ENCODE assay signal across 8 cellular contexts in the genomic region with DNA sequence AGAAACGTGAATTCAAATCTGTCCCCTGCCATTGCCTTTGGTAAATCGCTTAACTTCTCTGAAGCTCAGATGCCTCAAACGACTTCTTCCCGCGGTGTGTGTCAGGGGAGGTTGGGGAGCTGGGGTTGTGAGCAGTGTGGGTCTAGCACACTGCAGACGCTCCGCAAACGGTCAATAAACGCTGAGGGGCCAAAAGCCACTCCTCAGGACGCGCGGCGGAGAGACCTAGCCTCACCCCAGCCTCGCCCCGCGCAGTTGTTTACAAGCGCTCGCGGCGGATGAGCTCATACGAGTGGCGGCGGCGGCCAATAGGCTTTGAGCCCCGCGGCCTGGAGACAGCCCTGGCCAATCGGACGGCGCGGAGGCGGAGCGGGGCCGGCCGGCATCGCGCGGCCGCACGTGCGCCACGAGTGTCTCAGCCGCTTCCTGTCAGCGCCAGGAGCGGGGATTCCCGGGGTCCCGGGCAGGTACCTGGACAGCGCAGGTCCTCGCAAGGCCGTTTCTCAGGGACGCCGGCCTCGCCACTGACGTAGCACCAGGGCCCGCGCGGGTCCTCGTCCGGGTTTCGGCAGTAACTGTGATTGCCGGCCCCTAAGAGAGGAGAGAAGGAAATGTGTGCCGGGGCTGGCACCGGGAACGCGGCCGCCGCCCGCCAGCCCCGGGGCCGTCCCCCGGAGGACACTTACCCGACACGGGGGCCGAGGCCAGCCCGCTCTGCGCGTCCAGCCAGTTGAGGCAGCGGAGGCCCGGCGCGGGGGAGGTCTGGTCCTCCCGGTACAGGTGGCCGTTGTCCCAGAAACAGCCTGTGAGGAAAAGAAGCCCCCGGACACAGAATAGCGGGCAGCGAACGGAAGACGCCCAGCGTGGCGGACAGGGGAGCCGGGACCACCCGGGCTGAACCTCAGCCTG. TPM values are rescaled to one million over a fixed set of nuclear protein-coding genes. Genes with fewer than 3 reads are reported as not detected.
DNase-seq lines count a peak whose midpoint lies in the region; ATAC-seq and TF ChIP-seq lines count a peak whose summit lies in the region.

No MANE protein-coding gene starts in this region.

- peak; percentile 95 for DNase-seq in DMS 273 (lab: John Stamatoyannopoulos, UW; ENCODE audit: unreplicated experiment)
- peak; percentile 96 for DNase-seq in HuH-7.5 (ENCODE audit: low spot score)
- peak; percentile 85 for DNase-seq in PC-3
- peak; percentile 93 for DNase-seq in activated T-cell treated with anti-CD3 and anti-CD28 coated beads, Interleukin-2, amount 50 U/mL, for 24 hours
- DNase-seq in erythroblast (lab: John Stamatoyannopoulos, UW) = peak; percentile 93 to 97
- DNase-seq in stimulated activated CD8-positive, alpha-beta memory T cell treated with anti-CD3 and anti-CD28 coated beads, Interleukin-7, amount 100 ng/mL, for 24 hours (ENCODE audit: low read depth) = peak; percentile 79

- intact Hi-C loops in PC-3 (cut with micrococcal nuclease) = no loop called here

- H3K4me2 ChIP-seq in PC-3 (ENCODE audit: low read length) = peak overlapping the region; percentile 95

- H3K4me1 Mint-ChIP-seq in activated T-cell treated with anti-CD3 and anti-CD28 coated beads, Interleukin-2, amount 50 U/mL, for 24 hours (ENCODE audit: low read depth) = peaks cover 82% of the 10 kb centered on the region

- no TSS peak for BruUV-seq in PC-3 (replicated peaks; lab: Mats Ljungman, UMichigan)

- H3K9me3 ChIP-seq in PC-3 (ENCODE audit: low read length) = no peaks in the 10 kb centered on the region
- no peaks in the 10 kb centered on the region for H3K9me3 ChIP-seq in muscle layer of colon (ENCODE audit: low read length)

- H3K9me2 ChIP-seq in PC-3 (replicated peaks; ENCODE audit: low read length) = no peaks in the 10 kb centered on the region

- H3K4me1 ChIP-seq in PC-3 (ENCODE audit: insufficient read depth, low read length) (peaks cover 12% of the 10 kb centered on the region; the same call in 1 of the 2 replicates), muscle layer of colon (ENCODE audit: insufficient read depth, low read length) (peaks cover 48% of the 10 kb centered on the region)

- H3K36me3 ChIP-seq in PC-3 (ENCODE audit: low read depth, low read length) (no peaks in the 10 kb centered on the region), muscle layer of colon (ENCODE audit: insufficient read depth, low read length) (peaks cover 24% of the 10 kb centered on the region)

- H3K4me3 ChIP-seq in PC-3 (ENCODE audit: low read length) (peak overlapping the region; percentile 83), muscle layer of colon (ENCODE audit: low read depth in 1 of 2, low read length in 2 of 2) (peak overlapping the region; percentile 69 to 75)

- H4K20me1 ChIP-seq in PC-3 (ENCODE audit: low read length) = no peaks in the 10 kb centered on the region

- peak overlapping the region; percentile 96 for H2AFZ ChIP-seq in PC-3 (ENCODE audit: low read length)

- no peaks in the 10 kb centered on the region for H3K9me3 Mint-ChIP-seq in activated T-cell treated with anti-CD3 and anti-CD28 coated beads, Interleukin-2, amount 50 U/mL, for 24 hours

- peak; percentile 82 for ATAC-seq in GM21526 (IDR thresholded peaks at IDR 0.05; ENCODE audit: low FRiP score, unreplicated experiment)
- ATAC-seq in PC-3 = peak; percentile 95

- H3K36me3 Mint-ChIP-seq in activated T-cell treated with anti-CD3 and anti-CD28 coated beads, Interleukin-2, amount 50 U/mL, for 24 hours (ENCODE audit: low read depth) = peaks cover 21% of the 10 kb centered on the region

- no peaks in the 10 kb centered on the region for H3K27me3 Mint-ChIP-seq in activated T-cell treated with anti-CD3 and anti-CD28 coated beads, Interleukin-2, amount 50 U/mL, for 24 hours

- no peaks in the 10 kb centered on the region for H3F3A ChIP-seq in PC-3 (ENCODE audit: low read length, unreplicated experiment)

- POLR2A ChIA-PET in PC-3 (lab: Charles Lee; ENCODE audit: unreplicated experiment) = interaction anchor here (0.6 to 0.7 kb wide), 4 partner anchors 161 to 861 kb away, joined by 3 to 7 read pairs (median 4); no protein-coding TSS in a partner anchor

- H3K27me3 ChIP-seq in PC-3 (ENCODE audit: low read length) (no peaks in the 10 kb centered on the region), muscle layer of colon (ENCODE audit: control insufficient read depth in 1 of 2, insufficient read depth in 2 of 2, low read length in 2 of 2) (no peaks in the 10 kb centered on the region)

- CTCF ChIA-PET in PC-3 (lab: Charles Lee) = no interaction called here

- peak overlapping the region; percentile 99 for H3K27ac Mint-ChIP-seq in activated T-cell treated with anti-CD3 and anti-CD28 coated beads, Interleukin-2, amount 50 U/mL, for 24 hours

- TF ChIP-seq POLR2A in erythroblast (IDR thresholded peaks at IDR 0.05; ENCODE audit: low read length) = peak; percentile 81

- no peak for TF ChIP-seq CTCF in PC-3 (conservative IDR thresholded peaks at IDR 0.05; ENCODE audit: low read depth, low read length)

- H3K9ac ChIP-seq in PC-3 (ENCODE audit: low read length) = peak overlapping the region; percentile 51
- H3K9ac ChIP-seq in muscle layer of colon (ENCODE audit: low read length) = peak overlapping the region; percentile 22

- no peak overlapping the region for H3K27ac ChIP-seq in PC-3 (ENCODE audit: low read length)
- peak overlapping the region; percentile 98 for H3K27ac ChIP-seq in muscle layer of colon (ENCODE audit: low read depth, low read length)

- no peaks in the 10 kb centered on the region for H3K79me2 ChIP-seq in PC-3 (ENCODE audit: low read length)

- H3K4me3 Mint-ChIP-seq in activated T-cell treated with anti-CD3 and anti-CD28 coated beads, Interleukin-2, amount 50 U/mL, for 24 hours = peak overlapping the region; percentile 94

RNA-seq across cellular contexts. Expression of a gene that starts 1.5 kb away (rescaled TPM):
- 1.5 and 1.9 TPM in 2 replicates for total RNA-seq in PC-3 (2014; rRNA removed)

RNA-seq across cellular contexts. Expression of a gene that starts 55.4 kb away (rescaled TPM):
- 31.3 and 40.7 TPM in 2 replicates for total RNA-seq in PC-3 (2014; rRNA removed)
